ENCODE assay signal across 10 cellular contexts in the genomic region with DNA sequence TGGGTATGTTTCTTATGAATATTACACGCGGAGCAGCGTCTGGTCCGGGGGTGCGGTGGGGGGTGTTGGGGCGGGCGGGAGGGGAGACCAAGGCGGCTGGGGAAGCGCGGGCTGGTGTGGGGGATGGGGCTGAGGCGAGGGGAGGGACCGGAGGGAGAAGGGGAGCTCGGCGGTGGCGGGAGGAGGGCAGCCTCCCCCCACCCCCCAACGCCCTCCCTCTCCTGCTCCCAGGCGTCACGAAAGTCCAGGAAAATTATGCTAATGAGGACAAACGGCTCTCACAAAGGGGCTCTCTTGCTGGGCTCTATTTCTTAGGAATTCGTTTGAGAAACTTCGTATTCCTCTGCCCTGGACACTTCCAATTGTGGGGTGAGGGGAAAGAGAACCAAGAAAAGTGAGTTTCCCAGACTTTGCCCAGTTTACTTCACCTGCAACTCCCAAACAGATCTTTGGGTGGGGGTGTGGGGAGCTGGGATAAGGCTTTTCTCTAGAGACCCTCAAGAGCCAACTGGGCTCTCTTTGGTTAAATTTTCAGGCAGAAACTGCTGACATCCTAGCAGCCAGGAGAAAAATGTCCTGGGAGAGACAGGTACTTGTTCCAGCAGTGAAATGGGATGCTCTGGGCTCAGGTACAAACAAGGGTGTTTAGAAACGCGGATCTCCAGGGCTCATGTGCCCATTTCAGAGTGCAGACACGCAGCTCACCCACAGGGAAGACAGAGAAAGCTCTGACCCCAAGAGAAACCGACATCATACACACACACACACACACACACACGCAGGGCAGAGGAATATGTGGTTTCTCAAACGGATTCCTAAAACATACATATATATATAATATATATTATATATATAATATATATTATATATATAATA. TPM values are rescaled to one million over a fixed set of nuclear protein-coding genes. Genes with fewer than 3 reads are reported as not detected.
DNase-seq lines count a peak whose midpoint lies in the region; ATAC-seq, FAIRE-seq and TF ChIP-seq lines count a peak whose summit lies in the region.
"Had no signal": no experiment of that assay in that cellular context is flagged by ENCODE, and none has a peak within 500 bp of the region (broad histone marks: within the 10 kb centered on the region; RNA-seq: fewer than 3 reads in every experiment).

No MANE protein-coding gene starts in this region.

- H3K9me3 ChIP-seq in A549 (no peaks in the 10 kb centered on the region), H1 (ENCODE audit: insufficient read depth in 2 of 2, low read depth in 1 of 2, low read length in 1 of 2) (no peaks in the 10 kb centered on the region)

- H4K5ac ChIP-seq in H1 (ENCODE audit: insufficient read length, low read depth, low read length) = no peak overlapping the region

- no peaks in the 10 kb centered on the region for H3K23me2 ChIP-seq in H1 (ENCODE audit: low read depth, low read length)

- no peak overlapping the region for H2BK20ac ChIP-seq in H1 (ENCODE audit: low read length)

- H3K4ac ChIP-seq in H1 (replicated peaks; ENCODE audit: insufficient read length, low read depth, low read length) = no peak overlapping the region

- peak overlapping the region; percentile 80; the same call in 1 of the 2 replicates for H2BK12ac ChIP-seq in H1 (ENCODE audit: low read depth, low read length)

- TF ChIP-seq EP300 in A549 (IDR thresholded peaks at IDR 0.05) (no peak), H1 (IDR thresholded peaks at IDR 0.05; ENCODE audit: borderline replicate concordance in 1 of 2, low read depth in 2 of 2, low read length in 2 of 2) (no peak)

- H4K8ac ChIP-seq in H1 (ENCODE audit: extremely low read depth, insufficient read depth, low read length) = no peak overlapping the region

- H2AK5ac ChIP-seq in H1 (ENCODE audit: low read depth, low read length) = no peak overlapping the region

- no peak overlapping the region for H2AFZ ChIP-seq in H1 (ENCODE audit: low read length)

- no peak for TF ChIP-seq RAD21 in A549 (conservative IDR thresholded peaks at IDR 0.05 in 1 of 2, IDR thresholded peaks at IDR 0.05 in 1 of 2)
- no peak for TF ChIP-seq RAD21 in H1 (IDR thresholded peaks at IDR 0.05 in 1 of 2, conservative IDR thresholded peaks at IDR 0.05 in 1 of 2; ENCODE audit: low read depth in 2 of 2, low read length in 2 of 2)

- H2BK120ac ChIP-seq in H1 (replicated peaks; ENCODE audit: low read depth, low read length) = no peak overlapping the region

- peaks cover 0 to 3% (median 0%) of the 10 kb centered on the region in 4 experiments; a peak in 2 of 8 replicates for H3K36me3 ChIP-seq in H1 (ENCODE audit: control insufficient read depth in 2 of 4, insufficient read depth in 4 of 4, low read length in 3 of 4)

- POLR2A ChIA-PET in A549 (lab: Yijun Ruan, JAX) = interaction anchor here (0.5 to 5.1 kb wide), 13 partner anchors 8 to 939 kb away, joined by 3 to 34 read pairs (median 5); a partner anchor contains a TSS
- POLR2A ChIA-PET in H1 (lab: Charles Lee; ENCODE audit: partially characterized antibody) = no interaction called here

- peak overlapping the region; percentile 92 to 98 for H3K27ac ChIP-seq in A549
- H3K27ac ChIP-seq in H1 (ENCODE audit: low read depth, low read length) = no peak overlapping the region
- H3K27ac ChIP-seq: C4-2B had no signal

- H3K79me1 ChIP-seq in H1 (ENCODE audit: low read depth, low read length) = no peaks in the 10 kb centered on the region

- ATAC-seq in A549 = peak; percentile 52 to 54
- no peak for ATAC-seq in HG03108 (IDR thresholded peaks at IDR 0.05; ENCODE audit: unreplicated experiment)
- ATAC-seq in HG02981 (IDR thresholded peaks at IDR 0.05; ENCODE audit: unreplicated experiment) = no peak

- peak overlapping the region; percentile 72 for H3K4me3 ChIP-seq in A549
- H3K4me3 ChIP-seq in H1 (ENCODE audit: extremely low read depth in 1 of 4, insufficient read depth in 2 of 4, low read depth in 3 of 4, low read length in 4 of 4) = peak overlapping the region in 1 of 4 experiments; percentile 29; a peak in 1 of 8 replicates

- 0% methylated on average over 15 of the region's 27 CpGs for WGBS in A549 (ENCODE audit: missing lambda C conversion rate)
- WGBS in H1 (ENCODE audit: extremely low coverage in 1 of 2, insufficient coverage in 1 of 2, insufficient read length in 1 of 2, insufficient replicate concordance in 2 of 2, low coverage in 1 of 2, low lambda C conversion rate in 2 of 2, missing lambda C conversion rate in 1 of 2), 2 experiments = 6% methylated on average over 8 of the region's 27 CpGs; no CpG with 5 or more reads in 1 of the 2 experiments

- no peak overlapping the region for H3K23ac ChIP-seq in H1 (ENCODE audit: insufficient read length)

- H3K18ac ChIP-seq in H1 (ENCODE audit: extremely low read depth, low read length) = no peak overlapping the region; the same call in 1 of the 2 replicates

- no peak overlapping the region for H3K14ac ChIP-seq in H1 (ENCODE audit: insufficient read length)

- H3K79me2 ChIP-seq in H1 (ENCODE audit: control insufficient read depth in 1 of 2, insufficient read depth in 2 of 2, low read length in 2 of 2) = no peaks in the 10 kb centered on the region

- CTCF ChIA-PET in A549 (lab: Yijun Ruan, JAX) (interaction anchor here (0.9 to 2.0 kb wide), 6 partner anchors 9 to 424 kb away, joined by 3 to 10 read pairs (median 5); a partner anchor contains a TSS), H1 (lab: Charles Lee; ENCODE audit: partially characterized antibody) (interaction anchor here (0.7 to 4.8 kb wide), 3 partner anchors 16 to 47 kb away, joined by 3 to 33 read pairs (median 3); a partner anchor contains a TSS)

- H3K9ac ChIP-seq in H1 (replicated peaks in 1 of 4; ENCODE audit: extremely low read depth in 1 of 4, low read depth in 3 of 4, low read length in 3 of 4) = no peak overlapping the region

- TF ChIP-seq POLR2A in A549 (IDR thresholded peaks at IDR 0.05; ENCODE audit: low read length) (no peak), H1 (IDR thresholded peaks at IDR 0.05; ENCODE audit: control extremely low read depth in 1 of 2, low read depth in 2 of 2, low read length in 2 of 2) (no peak)

- FAIRE-seq in A549 (lab: Jason Lieb, UNC) (no peak), H1 (lab: Jason Lieb, UNC) (no peak)

- DNase-seq in A549 (ENCODE audit: low read depth in 1 of 2, low spot score in 1 of 2) = peak; percentile 73 to 80
- DNase-seq in NCI-H1105 treated with DMSO at 0.1 percent for 48 hours (lab: John Stamatoyannopoulos, UW) = peak; percentile 20
- peak in 1 of 2 experiments; percentile 52 for DNase-seq in H1 (ENCODE audit: low read depth in 1 of 2, low spot score in 2 of 2)
- DNase-seq in myocyte (ENCODE audit: low read depth) = peak; percentile 70
- no peak for DNase-seq in NCI-H2196 (lab: John Stamatoyannopoulos, UW; ENCODE audit: unreplicated experiment)
- no peak for DNase-seq in LoVo (ENCODE audit: low spot score)

- H4K91ac ChIP-seq in H1 (replicated peaks; ENCODE audit: insufficient read length, low read length) = no peak overlapping the region

- 0 out of 2 replicates have a peak overlapping the region, but pooled peaks have one; percentile 88 for H2BK15ac ChIP-seq in H1 (ENCODE audit: low read length)

- peaks cover 96 to 99% (median 97%) of the 10 kb centered on the region in 4 experiments for H3K27me3 ChIP-seq in H1 (replicated peaks in 1 of 4; ENCODE audit: control insufficient read depth in 3 of 4, extremely low read depth in 1 of 4, insufficient read depth in 3 of 4, low read length in 3 of 4)

- H4K20me1 ChIP-seq in H1 (replicated peaks in 1 of 2; ENCODE audit: control insufficient read depth in 1 of 2, insufficient read depth in 2 of 2, low read length in 2 of 2) = peaks cover 33 to 45% of the 10 kb centered on the region in 2 experiments

- TF ChIP-seq CTCF in A549 (IDR thresholded peaks at IDR 0.05) (no peak), H1 (IDR thresholded peaks at IDR 0.05; ENCODE audit: control extremely low read depth in 1 of 3, insufficient read depth in 1 of 3, low read depth in 1 of 3, low read length in 3 of 3) (no peak)

- H3K4me1 ChIP-seq in A549 (peaks cover 59% of the 10 kb centered on the region), H1 (replicated peaks in 1 of 4; ENCODE audit: control insufficient read depth in 3 of 4, insufficient read depth in 4 of 4, low read length in 3 of 4) (peaks cover 0 to 11% (median 3%) of the 10 kb centered on the region in 4 experiments; a peak in 5 of 7 replicates)

- H3K56ac ChIP-seq in H1 (replicated peaks; ENCODE audit: insufficient read length, low read depth, low read length) = no peak overlapping the region

- H3K4me2 ChIP-seq in A549 (peak overlapping the region; percentile 88), H1 (ENCODE audit: insufficient read depth in 1 of 2, low read depth in 2 of 2, low read length in 2 of 2) (peak overlapping the region in 1 of 2 experiments; percentile 54; a peak in 2 of 4 replicates)

- no peak overlapping the region for H2BK5ac ChIP-seq in H1 (ENCODE audit: low read depth, low read length)

RNA-seq across cellular contexts. Expression of a gene that starts 11.7 kb away (rescaled TPM):
- polyA plus RNA-seq in A549 (2011; rRNA removed) (2.1 and 2.4 TPM in 2 replicates), A549 (2017; fragmentation: RNase III; extraction: RNeasy Plus Mini Kit Qiagen cat#74134 plus additional on column Dnase treatment) (1.3 to 1.5 TPM (median 1.4 TPM) in 3 replicates), H1 (2011; rRNA removed) (not detected in 2 replicates)
- polyA plus RNA-seq in A549 (2012; cell fraction: cytosol; rRNA removed) = 1.1 and 1.2 TPM in 2 replicates
- 4.0 and 5.5 TPM in 2 replicates for polyA plus RNA-seq in A549 (2012; cell fraction: nucleus; rRNA removed)
- polyA minus RNA-seq in A549 (2011; rRNA and poly(A)+ RNA removed) = 0.83 TPM in 2 replicates
- total RNA-seq in H1 (2021; fragmentation: NEBNext Ultra II Directional; extraction: Animal tissue kit (Norgen Biotek cat#: 25700)) = not detected in 2 replicates
- polyA plus RNA-seq in H1 (2011; cell fraction: cytosol; rRNA removed) = not detected
- polyA plus RNA-seq in H1 (2011; cell fraction: nucleus; rRNA removed) = not detected
- polyA plus RNA-seq in H1 (2012, experiment 1 of 2) = not detected in 4 replicates
- not detected for polyA plus RNA-seq in H1 (2012, experiment 2 of 2)
- not detected for polyA plus RNA-seq in H1 (2013, experiment 1 of 2)
- not detected for polyA plus RNA-seq in H1 (2013, experiment 2 of 2)
- not detected in 2 replicates for polyA minus RNA-seq in H1 (2011; rRNA and poly(A)+ RNA removed)
- polyA minus RNA-seq in H1 (2011; cell fraction: cytosol; rRNA and poly(A)+ RNA removed) = not detected
- polyA minus RNA-seq in H1 (2011; cell fraction: nucleus; rRNA and poly(A)+ RNA removed) = not detected
- total RNA-seq in myocyte = 0.42 and 0.56 TPM in 2 replicates
- polyA plus RNA-seq in myocyte (2012) = 0.40 TPM
- total RNA-seq: activated CD8-positive, alpha-beta memory T cell treated with anti-CD3 and anti-CD28 coated beads for 36 hours had no signal

RNA-seq across cellular contexts. Expression of a gene that starts 16.3 kb away (rescaled TPM):
- polyA plus RNA-seq in A549 (2011; rRNA removed) = 2.6 and 2.8 TPM in 2 replicates
- 3.3 TPM in 2 replicates for polyA plus RNA-seq in A549 (2012; cell fraction: cytosol; rRNA removed)
- polyA plus RNA-seq in A549 (2012; cell fraction: nucleus; rRNA removed) = 1.7 and 3.5 TPM in 2 replicates
- polyA plus RNA-seq in A549 (2017; fragmentation: RNase III; extraction: RNeasy Plus Mini Kit Qiagen cat#74134 plus additional on column Dnase treatment) = 2.1 to 3.0 TPM (median 2.3 TPM) in 3 replicates
- polyA minus RNA-seq in A549 (2011; rRNA and poly(A)+ RNA removed) = 1.7 and 1.8 TPM in 2 replicates
- not detected in 2 replicates for total RNA-seq in H1 (2021; fragmentation: NEBNext Ultra II Directional; extraction: Animal tissue kit (Norgen Biotek cat#: 25700))
- polyA plus RNA-seq in H1 (2011; rRNA removed) = not detected in 2 replicates
- not detected for polyA plus RNA-seq in H1 (2011; cell fraction: cytosol; rRNA removed)
- not detected for polyA plus RNA-seq in H1 (2011; cell fraction: nucleus; rRNA removed)
- polyA plus RNA-seq in H1 (2012, experiment 1 of 2) = not detected in 4 replicates
- polyA plus RNA-seq in H1 (2012, experiment 2 of 2) = not detected
- not detected for polyA plus RNA-seq in H1 (2013, experiment 1 of 2)
- not detected for polyA plus RNA-seq in H1 (2013, experiment 2 of 2)
- polyA minus RNA-seq in H1 (2011; rRNA and poly(A)+ RNA removed) = not detected in 2 replicates
- polyA minus RNA-seq in H1 (2011; cell fraction: cytosol; rRNA and poly(A)+ RNA removed) = not detected
- polyA minus RNA-seq in H1 (2011; cell fraction: nucleus; rRNA and poly(A)+ RNA removed) = not detected
- 5.0 and 6.7 TPM in 2 replicates for total RNA-seq in myocyte
- polyA plus RNA-seq in myocyte (2012) = 10.5 TPM

RNA-seq across cellular contexts. Expression of a gene that starts 18.4 kb away (rescaled TPM):
- 4.8 and 5.0 TPM in 2 replicates for polyA plus RNA-seq in A549 (2011; rRNA removed)
- polyA plus RNA-seq in A549 (2012; cell fraction: cytosol; rRNA removed) = 3.3 and 3.5 TPM in 2 replicates
- 2.0 and 2.5 TPM in 2 replicates for polyA plus RNA-seq in A549 (2012; cell fraction: nucleus; rRNA removed)
- 2.6 to 3.0 TPM (median 2.8 TPM) in 3 replicates for polyA plus RNA-seq in A549 (2017; fragmentation: RNase III; extraction: RNeasy Plus Mini Kit Qiagen cat#74134 plus additional on column Dnase treatment)
- 2.5 and 3.2 TPM in 2 replicates for polyA minus RNA-seq in A549 (2011; rRNA and poly(A)+ RNA removed)
- not detected in 2 replicates for total RNA-seq in H1 (2021; fragmentation: NEBNext Ultra II Directional; extraction: Animal tissue kit (Norgen Biotek cat#: 25700))
- polyA plus RNA-seq in H1 (2011; rRNA removed) = not detected in 2 replicates
- not detected for polyA plus RNA-seq in H1 (2011; cell fraction: cytosol; rRNA removed)
- not detected for polyA plus RNA-seq in H1 (2011; cell fraction: nucleus; rRNA removed)
- not detected in 4 replicates for polyA plus RNA-seq in H1 (2012, experiment 1 of 2)
- not detected for polyA plus RNA-seq in H1 (2012, experiment 2 of 2)
- not detected for polyA plus RNA-seq in H1 (2013, experiment 1 of 2)
- 0.06 TPM for polyA plus RNA-seq in H1 (2013, experiment 2 of 2)
- polyA minus RNA-seq in H1 (2011; rRNA and poly(A)+ RNA removed) = not detected in 2 replicates
- not detected for polyA minus RNA-seq in H1 (2011; cell fraction: cytosol; rRNA and poly(A)+ RNA removed)
- not detected for polyA minus RNA-seq in H1 (2011; cell fraction: nucleus; rRNA and poly(A)+ RNA removed)
- total RNA-seq in myocyte = 4.5 and 5.5 TPM in 2 replicates
- 3.3 TPM for polyA plus RNA-seq in myocyte (2012)

RNA-seq across cellular contexts. Expression of a gene that starts 29.3 kb away (rescaled TPM):
- polyA plus RNA-seq in A549 (2011; rRNA removed) = 6.3 and 6.5 TPM in 2 replicates
- 4.4 and 5.0 TPM in 2 replicates for polyA plus RNA-seq in A549 (2012; cell fraction: cytosol; rRNA removed)
- 4.4 and 4.9 TPM in 2 replicates for polyA plus RNA-seq in A549 (2012; cell fraction: nucleus; rRNA removed)
- polyA plus RNA-seq in A549 (2017; fragmentation: RNase III; extraction: RNeasy Plus Mini Kit Qiagen cat#74134 plus additional on column Dnase treatment) = 2.9 to 4.9 TPM (median 4.0 TPM) in 3 replicates
- polyA minus RNA-seq in A549 (2011; rRNA and poly(A)+ RNA removed) = 2.5 and 3.1 TPM in 2 replicates
- not detected in 2 replicates for total RNA-seq in H1 (2021; fragmentation: NEBNext Ultra II Directional; extraction: Animal tissue kit (Norgen Biotek cat#: 25700))
- not detected in 2 replicates for polyA plus RNA-seq in H1 (2011; rRNA removed)
- polyA plus RNA-seq in H1 (2011; cell fraction: cytosol; rRNA removed) = not detected
- not detected for polyA plus RNA-seq in H1 (2011; cell fraction: nucleus; rRNA removed)
- polyA plus RNA-seq in H1 (2012, experiment 1 of 2) = not detected in 4 replicates
- not detected for polyA plus RNA-seq in H1 (2012, experiment 2 of 2)
- not detected for polyA plus RNA-seq in H1 (2013, experiment 1 of 2)
- polyA plus RNA-seq in H1 (2013, experiment 2 of 2) = not detected
- polyA minus RNA-seq in H1 (2011; rRNA and poly(A)+ RNA removed) = not detected in 2 replicates
- not detected for polyA minus RNA-seq in H1 (2011; cell fraction: cytosol; rRNA and poly(A)+ RNA removed)
- polyA minus RNA-seq in H1 (2011; cell fraction: nucleus; rRNA and poly(A)+ RNA removed) = not detected
- total RNA-seq in myocyte = 5.7 and 8.8 TPM in 2 replicates
- 4.2 TPM for polyA plus RNA-seq in myocyte (2012)
- total RNA-seq: activated CD8-positive, alpha-beta memory T cell treated with anti-CD3 and anti-CD28 coated beads for 36 hours had no signal

RNA-seq across cellular contexts. Expression of a gene that starts 33.3 kb away (rescaled TPM):
- 0.78 and 0.90 TPM in 2 replicates for polyA plus RNA-seq in A549 (2011; rRNA removed)
- 1.9 and 2.0 TPM in 2 replicates for polyA plus RNA-seq in A549 (2012; cell fraction: cytosol; rRNA removed)
- polyA plus RNA-seq in A549 (2012; cell fraction: nucleus; rRNA removed) = 2.5 and 3.2 TPM in 2 replicates
- 1.6 to 2.2 TPM (median 2.1 TPM) in 3 replicates for polyA plus RNA-seq in A549 (2017; fragmentation: RNase III; extraction: RNeasy Plus Mini Kit Qiagen cat#74134 plus additional on column Dnase treatment)
- polyA minus RNA-seq in A549 (2011; rRNA and poly(A)+ RNA removed) = 0.58 and 2.0 TPM in 2 replicates
- total RNA-seq in H1 (2021; fragmentation: NEBNext Ultra II Directional; extraction: Animal tissue kit (Norgen Biotek cat#: 25700)) = not detected in 2 replicates
- not detected in 2 replicates for polyA plus RNA-seq in H1 (2011; rRNA removed)
- polyA plus RNA-seq in H1 (2011; cell fraction: cytosol; rRNA removed) = not detected
- not detected for polyA plus RNA-seq in H1 (2011; cell fraction: nucleus; rRNA removed)
- not detected in 4 replicates for polyA plus RNA-seq in H1 (2012, experiment 1 of 2)
- polyA plus RNA-seq in H1 (2012, experiment 2 of 2) = not detected
- polyA plus RNA-seq in H1 (2013, experiment 1 of 2) = not detected
- polyA plus RNA-seq in H1 (2013, experiment 2 of 2) = not detected
- polyA minus RNA-seq in H1 (2011; rRNA and poly(A)+ RNA removed) = not detected in 2 replicates
- not detected for polyA minus RNA-seq in H1 (2011; cell fraction: cytosol; rRNA and poly(A)+ RNA removed)
- not detected for polyA minus RNA-seq in H1 (2011; cell fraction: nucleus; rRNA and poly(A)+ RNA removed)
- 0.80 and 1.0 TPM in 2 replicates for total RNA-seq in myocyte
- 1.1 TPM for polyA plus RNA-seq in myocyte (2012)
- total RNA-seq: activated CD8-positive, alpha-beta memory T cell treated with anti-CD3 and anti-CD28 coated beads for 36 hours had no signal

Comparison
In these comparisons a context has a peak if more than half of its experiments do, and no peak if none do; other contexts are left out.
1. ATAC-seq: peak in A549 (2 of 2); none in HG03108 (single experiment) and HG02981 (single experiment).
2. DNase-seq: peak in A549 (2 of 2), NCI-H1105 treated with DMSO at 0.1 percent for 48 hours (single experiment) and myocyte (single experiment); none in NCI-H2196 (single experiment) and LoVo (single experiment).